In genomic region chr7:157926107-157926506, GRCh38 we compare ENCODE assay signal across 26 cellular contexts.
DNase-seq lines count a peak whose midpoint lies in the region; ATAC-seq and TF ChIP-seq lines count a peak whose summit lies in the region.
"Had no signal": no experiment of that assay in that cellular context is flagged by ENCODE, and none has a peak within 500 bp of the region (broad histone marks: within the 10 kb centered on the region; RNA-seq: fewer than 3 reads in every experiment).

No MANE protein-coding gene starts in this region.

- no peak overlapping the region for H3K9ac ChIP-seq in DND-41 (ENCODE audit: low read depth, low read length)

- peak; percentile 17 for DNase-seq in CD14-positive monocyte (ENCODE audit: low spot score)
- DNase-seq in DND-41 = peak; percentile 15
- DNase-seq in central memory CD8-positive, alpha-beta T cell (ENCODE audit: low spot score in 2 of 2) = no peak
- DNase-seq in naive thymus-derived CD8-positive, alpha-beta T cell = peak in 8 of 10 donors; percentile 16 to 70 (median 62)
- DNase-seq in SHP77 treated with DMSO at 0.1 percent for 48 hours (lab: John Stamatoyannopoulos, UW) = no peak
- no peak for DNase-seq in mucosa of gallbladder (ENCODE audit: low spot score)
- DNase-seq in chondrocyte (ENCODE audit: low spot score) = no peak
- DNase-seq: activated CD4-positive, alpha-beta memory T cell treated with anti-CD3 and anti-CD28 coated beads, Interleukin-2, amount 10 ng/mL, durations not matched to agents 7 days and 5 days; activated T-cell treated with anti-CD3 and anti-CD28 coated beads, Interleukin-2, amount 50 U/mL, for 24 hours; glutamatergic neuron; GOT3; left ventricle myocardium inferior; mesenchymal stem cell; NCI-H1436 treated with DMSO at 0.1 percent for 48 hours; NCI-H2081 treated with DMSO at 0.1 percent for 48 hours; NCI-H226; NCI-H69; psoas muscle; stimulated activated CD4-positive, alpha-beta T cell treated with anti-CD3 and anti-CD28 coated beads, Interleukin-2, amount 100 ng/mL, for 48 hours; transverse colon had no signal

- H3K27me3 ChIP-seq in DND-41 (ENCODE audit: insufficient read depth, low read length, poor library complexity) = peaks cover 2% of the 10 kb centered on the region
- H3K27me3 ChIP-seq: transverse colon had no signal

- no peaks in the 10 kb centered on the region for H3K79me2 ChIP-seq in DND-41 (ENCODE audit: insufficient read depth, low read length)

- no peaks in the 10 kb centered on the region for H3K36me3 ChIP-seq in DND-41 (ENCODE audit: insufficient read depth, low read length)
- H3K36me3 ChIP-seq: left ventricle myocardium inferior, transverse colon had no signal

- H2AFZ ChIP-seq in DND-41 (ENCODE audit: low read depth, low read length) = no peak overlapping the region

- POLR2A ChIA-PET in naive thymus-derived CD8-positive, alpha-beta T cell (lab: Charles Lee) = no interaction called here

- no peak overlapping the region for H3K4me3 ChIP-seq in DND-41 (ENCODE audit: low read depth in 1 of 2, low read length in 2 of 2)
- H3K4me3 ChIP-seq: left ventricle myocardium inferior, psoas muscle, transverse colon had no signal

- H3K4me3 Mint-ChIP-seq in CD14-positive monocyte (no peak overlapping the region), chondrocyte (ENCODE audit: unreplicated experiment) (no peak overlapping the region)
- no peak overlapping the region for H3K4me3 Mint-ChIP-seq in central memory CD8-positive, alpha-beta T cell
- H3K4me3 Mint-ChIP-seq in naive thymus-derived CD8-positive, alpha-beta T cell = peak overlapping the region in 5 of 10 donors; percentile 37 to 78 (median 68)
- H3K4me3 Mint-ChIP-seq: activated CD4-positive, alpha-beta memory T cell treated with anti-CD3 and anti-CD28 coated beads, Interleukin-2, amount 10 ng/mL, durations not matched to agents 7 days and 5 days; activated T-cell treated with anti-CD3 and anti-CD28 coated beads, Interleukin-2, amount 50 U/mL, for 24 hours; IgD-negative memory B cell had no signal

- TF ChIP-seq CTCF in CD14-positive monocyte (IDR thresholded peaks at IDR 0.05) (no peak), DND-41 (IDR thresholded peaks at IDR 0.05; ENCODE audit: borderline replicate concordance, extremely low read depth, low read length, poor library complexity, severe bottlenecking) (no peak), chondrocyte (IDR thresholded peaks at IDR 0.05) (no peak)

- H4K20me1 ChIP-seq in DND-41 (ENCODE audit: insufficient read depth, low read length) = peaks cover 3% of the 10 kb centered on the region; the same call in 1 of the 2 replicates

- no peaks in the 10 kb centered on the region for H3K9me3 ChIP-seq in DND-41 (ENCODE audit: insufficient read depth, low read length, severe bottlenecking)
- H3K9me3 ChIP-seq: psoas muscle, transverse colon had no signal

- H3K27ac Mint-ChIP-seq in CD14-positive monocyte (no peak overlapping the region), chondrocyte (ENCODE audit: unreplicated experiment) (no peak overlapping the region)
- H3K27ac Mint-ChIP-seq in central memory CD8-positive, alpha-beta T cell (ENCODE audit: low read depth) = peak overlapping the region; percentile 0
- peak overlapping the region; percentile 68 to 99 (median 95) for H3K27ac Mint-ChIP-seq in naive thymus-derived CD8-positive, alpha-beta T cell
- H3K27ac Mint-ChIP-seq: activated CD4-positive, alpha-beta memory T cell treated with anti-CD3 and anti-CD28 coated beads, Interleukin-2, amount 10 ng/mL, durations not matched to agents 7 days and 5 days; activated T-cell treated with anti-CD3 and anti-CD28 coated beads, Interleukin-2, amount 50 U/mL, for 24 hours; IgD-negative memory B cell had no signal

- no peaks in the 10 kb centered on the region for H3K4me1 Mint-ChIP-seq in CD14-positive monocyte
- H3K4me1 Mint-ChIP-seq in central memory CD8-positive, alpha-beta T cell = peaks cover 12% of the 10 kb centered on the region
- H3K4me1 Mint-ChIP-seq in naive thymus-derived CD8-positive, alpha-beta T cell = peaks cover 19 to 46% (median 27%) of the 10 kb centered on the region in 4 donors
- H3K4me1 Mint-ChIP-seq in chondrocyte (ENCODE audit: low read depth) = no peaks in the 10 kb centered on the region

- H3K9me3 Mint-ChIP-seq in CD14-positive monocyte = peaks cover 0 to 10% (median 4%) of the 10 kb centered on the region in 7 donors
- no peaks in the 10 kb centered on the region for H3K9me3 Mint-ChIP-seq in central memory CD8-positive, alpha-beta T cell
- H3K9me3 Mint-ChIP-seq in naive thymus-derived CD8-positive, alpha-beta T cell = peaks cover 0 to 2% (median 0%) of the 10 kb centered on the region in 9 donors
- H3K9me3 Mint-ChIP-seq in chondrocyte (ENCODE audit: low read depth) = peaks cover 25% of the 10 kb centered on the region
- H3K9me3 Mint-ChIP-seq: activated T-cell treated with anti-CD3 and anti-CD28 coated beads, Interleukin-2, amount 50 U/mL, for 24 hours had no signal

- intact Hi-C loops in CD14-positive monocyte (cut with micrococcal nuclease) = no loop called here

- H3K4me1 ChIP-seq in DND-41 (ENCODE audit: insufficient read depth, low read length) = peaks cover 13% of the 10 kb centered on the region
- H3K4me1 ChIP-seq: left ventricle myocardium inferior, psoas muscle, transverse colon had no signal

- H3K27ac ChIP-seq in DND-41 (ENCODE audit: low read length) = peak overlapping the region; percentile 11; the same call in 1 of the 2 replicates
- H3K27ac ChIP-seq: C4-2B, left ventricle myocardium inferior, psoas muscle, transverse colon had no signal

- ATAC-seq in DND-41 (ENCODE audit: insufficient read depth, low read depth) = peak; percentile 48; the same call in 1 of the 3 replicates
- ATAC-seq in central memory CD8-positive, alpha-beta T cell (replicated peaks; ENCODE audit: extremely low read depth, poor library complexity, severe bottlenecking) = peak; percentile 58
- peak; percentile 41 to 79 for ATAC-seq in naive thymus-derived CD8-positive, alpha-beta T cell
- ATAC-seq: activated CD4-positive, CD25-positive, alpha-beta regulatory T cell treated with anti-CD3 and anti-CD28 coated beads, Interleukin-2, amount 50 U/mL, for 24 hours; esophagus mucosa; psoas muscle; Right ventricle myocardium inferior; sciatic nerve had no signal

- H3K36me3 Mint-ChIP-seq in CD14-positive monocyte = no peaks in the 10 kb centered on the region
- no peaks in the 10 kb centered on the region for H3K36me3 Mint-ChIP-seq in central memory CD8-positive, alpha-beta T cell (ENCODE audit: insufficient read depth)
- no peaks in the 10 kb centered on the region for H3K36me3 Mint-ChIP-seq in naive thymus-derived CD8-positive, alpha-beta T cell
- no peaks in the 10 kb centered on the region for H3K36me3 Mint-ChIP-seq in chondrocyte (ENCODE audit: low read depth)

- peaks cover 4 to 8% (median 8%) of the 10 kb centered on the region in 3 donors for H3K27me3 Mint-ChIP-seq in CD14-positive monocyte (ENCODE audit: low read depth in 3 of 3)
- H3K27me3 Mint-ChIP-seq in central memory CD8-positive, alpha-beta T cell = peaks cover 22% of the 10 kb centered on the region
- peaks cover 0 to 2% (median 0%) of the 10 kb centered on the region in 5 donors for H3K27me3 Mint-ChIP-seq in naive thymus-derived CD8-positive, alpha-beta T cell
- no peaks in the 10 kb centered on the region for H3K27me3 Mint-ChIP-seq in chondrocyte (ENCODE audit: low read depth)
- H3K27me3 Mint-ChIP-seq: activated CD4-positive, alpha-beta memory T cell treated with anti-CD3 and anti-CD28 coated beads, Interleukin-2, amount 10 ng/mL, durations not matched to agents 7 days and 5 days had no signal

- no peak overlapping the region for H3K4me2 ChIP-seq in DND-41 (ENCODE audit: insufficient read depth, low read length)

Comparison
In these comparisons a context has a peak if more than half of its experiments do, and no peak if none do; other contexts are left out.
1. DNase-seq: peak in CD14-positive monocyte (single experiment), DND-41 (single experiment) and naive thymus-derived CD8-positive, alpha-beta T cell (8 of 10); none in central memory CD8-positive, alpha-beta T cell (0 of 2), SHP77 treated with DMSO at 0.1 percent for 48 hours (single experiment), mucosa of gallbladder (single experiment) and chondrocyte (single experiment).
2. H3K27ac Mint-ChIP-seq: peak in central memory CD8-positive, alpha-beta T cell (single experiment) and naive thymus-derived CD8-positive, alpha-beta T cell (10 of 10); none in CD14-positive monocyte (0 of 7) and chondrocyte (single experiment).
3. Peak in every context shown above with its lines, with median percentiles within 50 percentile points of each other: ATAC-seq.